Comparison of ENCODE assay signal across 16 cellular contexts in the genomic region with DNA sequence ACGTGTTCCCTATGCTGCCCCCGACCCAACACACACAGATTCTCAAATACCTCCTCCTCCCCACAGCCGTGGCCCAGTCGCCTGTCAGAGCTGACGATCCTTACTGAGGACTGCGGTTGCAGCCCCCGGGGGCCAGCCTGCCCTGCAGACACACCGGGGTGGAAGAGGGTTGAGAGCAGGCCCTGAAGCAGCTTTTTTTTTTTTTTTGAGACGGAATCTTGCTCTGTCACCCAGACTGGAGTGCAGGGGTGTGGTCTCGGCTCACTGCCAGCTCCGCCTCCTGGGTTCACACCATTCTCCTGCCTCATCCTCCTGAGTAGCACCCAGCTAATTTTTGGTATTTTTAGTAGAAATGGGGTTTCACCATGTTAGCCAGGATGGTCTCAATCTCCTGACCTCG. TPM values are rescaled to one million over a fixed set of nuclear protein-coding genes. Genes with fewer than 3 reads are reported as not detected.
"Had no signal": no experiment of that assay in that cellular context is flagged by ENCODE, and none has a peak within 500 bp of the region (broad histone marks: within the 10 kb centered on the region; RNA-seq: fewer than 3 reads in every experiment).

No MANE protein-coding gene starts in this region.

RNA-seq across cellular contexts. Expression of gene PNPLA5, which starts 11.2 kb away (rescaled TPM):
- total RNA-seq: colonic mucosa; dermis blood vessel endothelial cell; epithelial cell of proximal tubule; glomerular endothelial cell; heart left ventricle; kidney epithelial cell; left colon; left ventricle myocardium superior; lung; naive thymus-derived CD4-positive, alpha-beta T cell; neural crest cell; pancreas; progenitor cell of endocrine pancreas; right cardiac atrium; upper lobe of left lung; uterus had no signal
- polyA plus RNA-seq: heart left ventricle; lung; naive thymus-derived CD4-positive, alpha-beta T cell; pancreas; right cardiac atrium had no signal

RNA-seq across cellular contexts. Expression of gene PNPLA3, which starts 20.6 kb away (rescaled TPM):
- polyA plus RNA-seq: naive thymus-derived CD4-positive, alpha-beta T cell had no signal

RNA-seq across cellular contexts. Expression of gene SULT4A1, which starts 40.7 kb away (rescaled TPM):
- total RNA-seq: dermis blood vessel endothelial cell; naive thymus-derived CD4-positive, alpha-beta T cell; upper lobe of left lung had no signal
- polyA plus RNA-seq: naive thymus-derived CD4-positive, alpha-beta T cell had no signal
